In genomic region chr15:100905855-100906254, GRCh38 we compare ENCODE assay signal across 14 cellular contexts. TPM values are rescaled to one million over a fixed set of nuclear protein-coding genes. Genes with fewer than 3 reads are reported as not detected.
DNase-seq lines count a peak whose midpoint lies in the region; FAIRE-seq and TF ChIP-seq lines count a peak whose summit lies in the region.
"Had no signal": no experiment of that assay in that cellular context is flagged by ENCODE, and none has a peak within 500 bp of the region (broad histone marks: within the 10 kb centered on the region; RNA-seq: fewer than 3 reads in every experiment).

No MANE protein-coding gene starts in this region.

- H3K9ac ChIP-seq in mammary epithelial cell (ENCODE audit: insufficient read depth, low read length) = no peak overlapping the region

- no peak for FAIRE-seq in urothelium cell line (lab: Jason Lieb, UNC)
- FAIRE-seq: K562 had no signal

- 83% methylated on average over 6 of the region's 8 CpGs for WGBS in mammary epithelial cell (ENCODE audit: low coverage, missing lambda C conversion rate)

- DNase-seq in T47D (ENCODE audit: low read depth in 1 of 2, low spot score in 1 of 2) (peak; percentile 43 to 67), mammary epithelial cell (no peak), coronary artery (ENCODE audit: low spot score) (peak; percentile 5), left kidney (ENCODE audit: low read depth, low spot score) (peak; percentile 60), AML-193 (lab: John Stamatoyannopoulos, UW) (no peak), urothelium cell line (ENCODE audit: low spot score) (no peak)
- no peak for DNase-seq in activated T-cell treated with anti-CD3 and anti-CD28 coated beads, Interleukin-2, amount 50 U/mL, for 48 hours
- DNase-seq in stimulated activated CD4-positive, alpha-beta T cell treated with anti-CD3 and anti-CD28 coated beads, Interleukin-4, amount 100 ng/mL, for 24 hours = no peak
- DNase-seq: C1 segment of cervical spinal cord, NCI-H146, NCI-H2081 treated with DMSO at 0.1 percent for 48 hours, NCI-H524 treated with DMSO at 0.1 percent for 48 hours, Right ventricle myocardium superior had no signal

- H3K4me1 ChIP-seq in mammary epithelial cell (ENCODE audit: insufficient read depth, low read length) = peaks cover 22% of the 10 kb centered on the region

- no peak overlapping the region for H2AFZ ChIP-seq in mammary epithelial cell (ENCODE audit: low read depth, low read length)

- CTCF ChIA-PET in mammary epithelial cell (lab: Charles Lee; ENCODE audit: low non-redundant PET) = no interaction called here

- H3K27ac ChIP-seq in mammary epithelial cell (ENCODE audit: insufficient read depth, low read depth, low read length) (no peak overlapping the region), coronary artery (no peak overlapping the region)

- BruUV-seq in mammary epithelial cell (replicated peaks; lab: Mats Ljungman, UMichigan) = no TSS peak

- intact Hi-C loops in mammary epithelial cell (cut with micrococcal nuclease) = no loop called here

- H4K20me1 ChIP-seq in mammary epithelial cell (ENCODE audit: insufficient read depth, low read length) = no peaks in the 10 kb centered on the region

- H3K9me3 ChIP-seq in mammary epithelial cell (replicated peaks; ENCODE audit: insufficient read depth, low read length) = no peaks in the 10 kb centered on the region

- in situ Hi-C loops in T47D (cut with HindIII; ENCODE audit: low pct_unique_long_range_greater_than_20kb, low sequenced_read_pairs) = no loop called here
- in situ Hi-C loops in mammary epithelial cell (cut with MboI; ENCODE audit: low sequenced_read_pairs in 2 of 2) = loop anchor here in 1 of 2 donors (25.0 kb wide), 1 partner anchor 356 kb away; the partner anchor contains the start of gene CHSY1

- no peak overlapping the region for H3K4me2 ChIP-seq in mammary epithelial cell (ENCODE audit: insufficient read depth, low read depth, low read length)

- TF ChIP-seq CTCF in mammary epithelial cell (conservative IDR thresholded peaks at IDR 0.05 in 1 of 2, IDR thresholded peaks at IDR 0.05 in 1 of 2; ENCODE audit: extremely low read depth in 1 of 2, insufficient read depth in 1 of 2, low read depth in 1 of 2, low read length in 2 of 2) = no peak
- no peak for TF ChIP-seq CTCF in coronary artery (IDR thresholded peaks at IDR 0.05)

- no peaks in the 10 kb centered on the region for H3K27me3 ChIP-seq in mammary epithelial cell (ENCODE audit: insufficient read depth, low read length)

- H3K36me3 ChIP-seq in mammary epithelial cell (ENCODE audit: insufficient read depth, low read length) = peaks cover 52% of the 10 kb centered on the region

- dilution Hi-C loops in mammary epithelial cell (cut with HindIII; ENCODE audit: low sequenced_read_pairs) = no loop called here

- H3K4me3 ChIP-seq in mammary epithelial cell (replicated peaks in 1 of 3; ENCODE audit: insufficient read depth in 1 of 3, low read depth in 2 of 3, low read length in 3 of 3) (no peak overlapping the region), coronary artery (no peak overlapping the region)
- H3K4me3 ChIP-seq: K562 had no signal

- no peaks in the 10 kb centered on the region for H3K79me2 ChIP-seq in mammary epithelial cell (ENCODE audit: insufficient read depth, low read length)

RNA-seq across cellular contexts. Expression of gene LRRK1, which starts 13.3 kb away (rescaled TPM):
- total RNA-seq in mammary epithelial cell = 10 to 100 TPM; 11.8 to 24.0 TPM
- 7.7 TPM for polyA plus RNA-seq in mammary epithelial cell
- 16.7 TPM for polyA minus RNA-seq in mammary epithelial cell

RNA-seq across cellular contexts. Expression of gene ALDH1A3, which starts 26.2 kb away (rescaled TPM):
- total RNA-seq in mammary epithelial cell = 100 to 1,000 TPM; 284 to 347 TPM
- polyA plus RNA-seq in mammary epithelial cell = 430 TPM
- 896 TPM for polyA minus RNA-seq in mammary epithelial cell
- polyA plus RNA-seq: K562 had no signal

Comparison
In these comparisons a context has a peak if more than half of its experiments do, and no peak if none do; other contexts are left out.
1. DNase-seq: peak in T47D (2 of 2), coronary artery (single experiment) and left kidney (single experiment); none in mammary epithelial cell (single experiment), AML-193 (0 of 2), activated T-cell treated with anti-CD3 and anti-CD28 coated beads, Interleukin-2, amount 50 U/mL, for 48 hours (0 of 2), urothelium cell line (single experiment) and stimulated activated CD4-positive, alpha-beta T cell treated with anti-CD3 and anti-CD28 coated beads, Interleukin-4, amount 100 ng/mL, for 24 hours (single experiment).